In genomic region chr11:27524155-27524554, GRCh38 we compare ENCODE assay signal across 10 cellular contexts. TPM values are rescaled to one million over a fixed set of nuclear protein-coding genes. Genes with fewer than 3 reads are reported as not detected.
DNase-seq lines count a peak whose midpoint lies in the region; TF ChIP-seq lines count a peak whose summit lies in the region.
"Had no signal": no experiment of that assay in that cellular context is flagged by ENCODE, and none has a peak within 500 bp of the region (broad histone marks: within the 10 kb centered on the region; RNA-seq: fewer than 3 reads in every experiment).

No MANE protein-coding gene starts in this region.

- no peaks in the 10 kb centered on the region for H3K9me3 Mint-ChIP-seq in activated CD4-positive, alpha-beta memory T cell treated with anti-CD3 and anti-CD28 coated beads, Interleukin-2, amount 10 ng/mL, durations not matched to agents 7 days and 5 days

- CTCF ChIA-PET in activated CD4-positive, alpha-beta memory T cell treated with anti-CD3 and anti-CD28 coated beads, Interleukin-2, amount 10 ng/mL, durations not matched to agents 7 days and 5 days (lab: Charles Lee) = no interaction called here

- H3K27ac Mint-ChIP-seq in activated CD4-positive, alpha-beta memory T cell treated with anti-CD3 and anti-CD28 coated beads, Interleukin-2, amount 10 ng/mL, durations not matched to agents 7 days and 5 days = no peak overlapping the region

- no peaks in the 10 kb centered on the region for H3K36me3 Mint-ChIP-seq in activated CD4-positive, alpha-beta memory T cell treated with anti-CD3 and anti-CD28 coated beads, Interleukin-2, amount 10 ng/mL, durations not matched to agents 7 days and 5 days (ENCODE audit: low read depth)

- no peaks in the 10 kb centered on the region for H3K4me1 Mint-ChIP-seq in activated CD4-positive, alpha-beta memory T cell treated with anti-CD3 and anti-CD28 coated beads, Interleukin-2, amount 10 ng/mL, durations not matched to agents 7 days and 5 days

- peak; percentile 26 for TF ChIP-seq CTCF in C4-2B (conservative IDR thresholded peaks at IDR 0.05)

- POLR2A ChIA-PET in activated CD4-positive, alpha-beta memory T cell treated with anti-CD3 and anti-CD28 coated beads, Interleukin-2, amount 10 ng/mL, durations not matched to agents 7 days and 5 days (lab: Charles Lee) = no interaction called here

- no peak overlapping the region for H3K27ac ChIP-seq in C4-2B
- H3K27ac ChIP-seq: hepatocyte had no signal

- no peak overlapping the region for H3K4me3 Mint-ChIP-seq in activated CD4-positive, alpha-beta memory T cell treated with anti-CD3 and anti-CD28 coated beads, Interleukin-2, amount 10 ng/mL, durations not matched to agents 7 days and 5 days

- no peaks in the 10 kb centered on the region for H3K27me3 Mint-ChIP-seq in activated CD4-positive, alpha-beta memory T cell treated with anti-CD3 and anti-CD28 coated beads, Interleukin-2, amount 10 ng/mL, durations not matched to agents 7 days and 5 days

- DNase-seq in HPDE6-E6E7 (ENCODE audit: extremely low spot score) = peak; percentile 5
- peak; percentile 14 for DNase-seq in SW480 (ENCODE audit: low spot score)
- DNase-seq in iPS DF 4.7 (ENCODE audit: extremely low read depth, low spot score) = peak; percentile 41
- no peak for DNase-seq in activated CD4-positive, alpha-beta memory T cell treated with anti-CD3 and anti-CD28 coated beads, Interleukin-2, amount 10 ng/mL, durations not matched to agents 7 days and 5 days
- no peak for DNase-seq in stimulated activated CD4-positive, alpha-beta T cell treated with anti-CD3 and anti-CD28 coated beads, Interleukin-4, amount 100 ng/mL, for 4 hours
- no peak for DNase-seq in NCI-H2029 (lab: John Stamatoyannopoulos, UW)
- no peak for DNase-seq in stimulated activated CD4-positive, alpha-beta T cell treated with anti-CD3 and anti-CD28 coated beads, Interleukin-4, amount 100 ng/mL, for 1 hour
- DNase-seq: nucleus accumbens had no signal

RNA-seq across cellular contexts. Expression of gene LIN7C, which starts 17.6 kb away (rescaled TPM):
- total RNA-seq in activated CD4-positive, alpha-beta memory T cell treated with anti-CD3 and anti-CD28 coated beads, Interleukin-2, amount 10 ng/mL, durations not matched to agents 7 days and 5 days = 10 to 100 TPM; 24.2 to 24.9 TPM

RNA-seq across cellular contexts. Expression of gene LGR4, which starts 51.6 kb away (rescaled TPM):
- under 1 TPM in 1 of 2 experiments, not detected in 1; 0.10 TPM for total RNA-seq in activated CD4-positive, alpha-beta memory T cell treated with anti-CD3 and anti-CD28 coated beads, Interleukin-2, amount 10 ng/mL, durations not matched to agents 7 days and 5 days

Comparison
In these comparisons a context has a peak if more than half of its experiments do, and no peak if none do; other contexts are left out.
1. DNase-seq: peak in HPDE6-E6E7 (single experiment), SW480 (single experiment) and iPS DF 4.7 (single experiment); none in activated CD4-positive, alpha-beta memory T cell treated with anti-CD3 and anti-CD28 coated beads, Interleukin-2, amount 10 ng/mL, durations not matched to agents 7 days and 5 days (single experiment), stimulated activated CD4-positive, alpha-beta T cell treated with anti-CD3 and anti-CD28 coated beads, Interleukin-4, amount 100 ng/mL, for 4 hours (0 of 2), NCI-H2029 (single experiment) and stimulated activated CD4-positive, alpha-beta T cell treated with anti-CD3 and anti-CD28 coated beads, Interleukin-4, amount 100 ng/mL, for 1 hour (single experiment).